Comparison of ENCODE assay signal across 8 cellular contexts in the genomic region with DNA sequence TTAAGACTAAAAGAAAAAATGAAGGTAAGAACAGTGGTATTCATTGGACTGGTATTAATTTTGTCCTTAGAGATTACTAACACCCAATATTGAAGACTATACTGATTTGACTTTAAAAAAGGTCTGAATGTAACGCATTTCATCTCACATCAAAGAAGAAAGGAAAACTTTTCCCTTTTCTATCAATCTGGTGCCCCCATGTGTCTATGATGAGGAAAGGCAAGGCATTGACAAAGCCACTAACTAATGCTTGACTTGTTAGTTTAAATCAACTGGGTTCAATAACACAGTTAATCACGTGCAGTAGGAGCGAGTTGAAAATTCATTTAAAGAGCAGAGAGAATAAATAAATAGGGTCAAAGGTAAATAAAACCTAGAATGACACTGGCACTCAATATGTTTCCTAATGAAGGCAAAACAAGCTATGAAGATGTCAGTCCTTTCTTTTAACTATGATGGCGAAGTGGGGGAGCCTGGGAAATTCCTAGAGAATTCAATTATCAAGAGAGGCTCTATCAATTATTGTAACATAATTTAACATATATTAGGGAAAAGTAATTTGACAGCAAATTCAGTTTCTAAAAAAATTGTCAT.
A peak's percentile ranks its signal among the peaks of the same experiment; 100 is the strongest.
DNase-seq lines count a peak whose midpoint lies in the region; ATAC-seq and TF ChIP-seq lines count a peak whose summit lies in the region.

No MANE protein-coding gene starts in this region.

- H3K27me3 ChIP-seq in adipocyte (replicated peaks; ENCODE audit: control insufficient read depth, insufficient read depth, low read length): no peaks in the 10 kb centered on the region
- H3K27me3 ChIP-seq in upper lobe of left lung: no peaks in the 10 kb centered on the region

- H3K4me3 ChIP-seq in GM12864 (ENCODE audit: low read depth, low read length) (no peak overlapping the region), LNCaP clone FGC (ENCODE audit: low read depth, low read length) (no peak overlapping the region), adipocyte (ENCODE audit: low read length) (no peak overlapping the region), upper lobe of left lung (no peak overlapping the region)

- peak; percentile 63 for TF ChIP-seq CTCF in GM12864 (IDR thresholded peaks at IDR 0.05; ENCODE audit: low read depth, low read length, missing control alignments)
- peak; percentile 73 for TF ChIP-seq CTCF in LNCaP clone FGC (IDR thresholded peaks at IDR 0.05; ENCODE audit: control insufficient read depth, extremely low read depth, insufficient read depth)
- TF ChIP-seq CTCF in upper lobe of left lung (IDR thresholded peaks at IDR 0.05): peak; percentile 29 to 55 (median 45)

- H3K9me3 ChIP-seq in adipocyte (ENCODE audit: control insufficient read depth, low read length) (peaks cover 12% of the 10 kb centered on the region), upper lobe of left lung (no peaks in the 10 kb centered on the region)

- DNase-seq in GM12864 (ENCODE audit: low read depth): no peak
- DNase-seq in LNCaP clone FGC (ENCODE audit: low read depth): no peak
- peak; percentile 78 for DNase-seq in adipocyte (ENCODE audit: low read depth)
- DNase-seq in iPS-NIHi11 (ENCODE audit: low spot score): peak; percentile 23
- DNase-seq in upper lobe of left lung: no peak
- DNase-seq in activated effector memory CD4-positive, alpha-beta T cell treated with Interleukin-2 at 50 U/mL for 16 hours: no peak
- DNase-seq in SHP77 treated with DMSO at 0.1 percent for 48 hours (lab: John Stamatoyannopoulos, UW): no peak

- no peak overlapping the region for H3K27ac ChIP-seq in upper lobe of left lung

- H3K9ac ChIP-seq in adipocyte (ENCODE audit: low read length): no peak overlapping the region

- TF ChIP-seq POLR2A in upper lobe of left lung (IDR thresholded peaks at IDR 0.05): no peak

- no peak for TF ChIP-seq EP300 in upper lobe of left lung (IDR thresholded peaks at IDR 0.05)

- H3K4me1 ChIP-seq in adipocyte (ENCODE audit: control insufficient read depth, insufficient read depth, low read length): no peaks in the 10 kb centered on the region
- H3K4me1 ChIP-seq in upper lobe of left lung: no peaks in the 10 kb centered on the region

- H3K36me3 ChIP-seq in adipocyte (ENCODE audit: control insufficient read depth, insufficient read depth, low read length, severe bottlenecking) (no peaks in the 10 kb centered on the region), upper lobe of left lung (no peaks in the 10 kb centered on the region)

- ATAC-seq in upper lobe of left lung (ENCODE audit: low FRiP score in 2 of 2) (peak in 1 of 2 donors; percentile 50), HG02970 (IDR thresholded peaks at IDR 0.05; ENCODE audit: low FRiP score, unreplicated experiment) (no peak)

- WGBS in upper lobe of left lung, 2 donors: 44 to 48% methylated on average over 4 of the region's 4 CpGs

Comparison
In these comparisons a context has a peak if more than half of its experiments do, and no peak if none do; other contexts are left out.
1. DNase-seq: peak in adipocyte (single experiment) and iPS-NIHi11 (single experiment); none in GM12864 (single experiment), LNCaP clone FGC (single experiment), upper lobe of left lung (0 of 2), activated effector memory CD4-positive, alpha-beta T cell treated with Interleukin-2 at 50 U/mL for 16 hours (single experiment) and SHP77 treated with DMSO at 0.1 percent for 48 hours (single experiment).
2. Peak in every context shown above with its lines, with median percentiles within 50 percentile points of each other: CTCF ChIP-seq.